ENCODE assay signal across 3 cellular contexts in the genomic region with DNA sequence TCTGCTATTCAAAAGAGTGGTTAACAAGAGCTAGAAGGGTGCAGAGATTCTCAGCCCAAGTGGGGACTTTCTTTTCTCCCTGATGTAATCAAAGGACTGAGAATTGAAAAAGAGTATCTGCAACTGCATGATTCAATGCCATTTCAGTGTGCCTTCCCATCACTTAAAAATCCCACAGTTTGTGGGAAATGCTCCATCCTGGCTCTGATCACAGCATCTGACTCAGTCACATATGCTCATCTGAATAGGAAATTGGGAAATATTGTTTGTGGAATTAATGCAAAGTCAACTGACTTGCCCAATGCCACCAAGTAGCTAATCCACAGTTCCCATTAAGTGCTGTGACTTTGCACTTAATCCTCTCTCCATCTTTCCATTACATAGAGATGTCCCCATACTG. TPM values are rescaled to one million over a fixed set of nuclear protein-coding genes. Genes with fewer than 3 reads are reported as not detected.
"Had no signal": no experiment of that assay in that cellular context is flagged by ENCODE, and none has a peak within 500 bp of the region (broad histone marks: within the 10 kb centered on the region; RNA-seq: fewer than 3 reads in every experiment).

No MANE protein-coding gene starts in this region.

RNA-seq across cellular contexts. Expression of a gene that starts 37.6 kb away (rescaled TPM):
- total RNA-seq: endothelial cell of umbilical vein, natural killer cell, thoracic aorta had no signal
